ENCODE assay signal across 1 cellular context in genomic region chr15:90203473-90203872, GRCh38.
TF ChIP-seq lines count a peak whose summit lies in the region.

No MANE protein-coding gene starts in this region.

TF ChIP-seq in SK-N-SH, 30 proteins besides CTCF, POLR2A, EP300 and RAD21 (continued from another document):
- no peak for TF ChIP-seq SIN3A (IDR thresholded peaks at IDR 0.05; ENCODE audit: borderline replicate concordance, low read depth, low read length)
- TF ChIP-seq, protein P1, sequence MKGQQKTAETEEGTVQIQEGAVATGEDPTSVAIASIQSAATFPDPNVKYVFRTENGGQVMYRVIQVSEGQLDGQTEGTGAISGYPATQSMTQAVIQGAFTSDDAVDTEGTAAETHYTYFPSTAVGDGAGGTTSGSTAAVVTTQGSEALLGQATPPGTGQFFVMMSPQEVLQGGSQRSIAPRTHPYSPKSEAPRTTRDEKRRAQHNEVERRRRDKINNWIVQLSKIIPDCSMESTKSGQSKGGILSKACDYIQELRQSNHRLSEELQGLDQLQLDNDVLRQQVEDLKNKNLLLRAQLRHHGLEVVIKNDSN (IDR thresholded peaks at IDR 0.05; ENCODE audit: borderline replicate concordance, low read depth): no peak
- TF ChIP-seq NRF1 (IDR thresholded peaks at IDR 0.05; ENCODE audit: low read depth, low read length): no peak
- TF ChIP-seq TEAD4 (IDR thresholded peaks at IDR 0.05; ENCODE audit: borderline replicate concordance, insufficient read depth): no peak
- TF ChIP-seq, protein P2, sequence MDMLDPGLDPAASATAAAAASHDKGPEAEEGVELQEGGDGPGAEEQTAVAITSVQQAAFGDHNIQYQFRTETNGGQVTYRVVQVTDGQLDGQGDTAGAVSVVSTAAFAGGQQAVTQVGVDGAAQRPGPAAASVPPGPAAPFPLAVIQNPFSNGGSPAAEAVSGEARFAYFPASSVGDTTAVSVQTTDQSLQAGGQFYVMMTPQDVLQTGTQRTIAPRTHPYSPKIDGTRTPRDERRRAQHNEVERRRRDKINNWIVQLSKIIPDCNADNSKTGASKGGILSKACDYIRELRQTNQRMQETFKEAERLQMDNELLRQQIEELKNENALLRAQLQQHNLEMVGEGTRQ (IDR thresholded peaks at IDR 0.05; ENCODE audit: borderline replicate concordance, low read depth, low read length): no peak
